In genomic region chr2:196876364-196876763, GRCh38 we compare ENCODE assay signal across 21 cellular contexts.
"Had no signal": no experiment of that assay in that cellular context is flagged by ENCODE, and none has a peak within 500 bp of the region (broad histone marks: within the 10 kb centered on the region; RNA-seq: fewer than 3 reads in every experiment).

No MANE protein-coding gene starts in this region.

- H3K4me3 ChIP-seq: coronary artery, dorsolateral prefrontal cortex, esophagus muscularis mucosa, gastroesophageal sphincter, heart left ventricle, hepatocyte, left lung, lower lobe of right lung, mucosa of descending colon had no signal

- H3K4me3 Mint-ChIP-seq: immature natural killer cell; mesothelial cell of epicardium; naive B cell; naive thymus-derived CD8-positive, alpha-beta T cell had no signal

- H3K9me3 Mint-ChIP-seq: immature natural killer cell had no signal

- H3K27ac Mint-ChIP-seq: immature natural killer cell, mesothelial cell of epicardium, naive B cell had no signal

- H3K27ac ChIP-seq: coronary artery, dorsolateral prefrontal cortex, esophagus muscularis mucosa, foreskin keratinocyte, gastroesophageal sphincter, heart left ventricle, hepatocyte, left lung, lower lobe of right lung had no signal

- H3K27me3 Mint-ChIP-seq: naive B cell; naive thymus-derived CD8-positive, alpha-beta T cell had no signal

- H3K36me3 Mint-ChIP-seq: naive B cell had no signal

- DNase-seq: dermis blood vessel endothelial cell; dorsolateral prefrontal cortex; effector CD4-positive, alpha-beta T cell; effector memory CD4-positive, alpha-beta T cell; foreskin keratinocyte; heart left ventricle; hypothalamus; immature natural killer cell; left cardiac atrium; left lung; left ventricle myocardium superior; lower lobe of right lung; mesenchymal stem cell; mucosa of descending colon; naive B cell; naive thymus-derived CD8-positive, alpha-beta T cell had no signal

- ATAC-seq: foreskin keratinocyte; gastroesophageal sphincter; heart left ventricle; left cardiac atrium; left lung; left ventricle myocardium superior; lower lobe of right lung; mucosa of descending colon; naive thymus-derived CD8-positive, alpha-beta T cell had no signal

- H3K9me3 ChIP-seq: esophagus muscularis mucosa, gastroesophageal sphincter, lower lobe of right lung, mucosa of descending colon had no signal

- H3K4me1 Mint-ChIP-seq: immature natural killer cell, mesothelial cell of epicardium, naive B cell had no signal
